Comparison of ENCODE assay signal across 19 cellular contexts in the genomic region with DNA sequence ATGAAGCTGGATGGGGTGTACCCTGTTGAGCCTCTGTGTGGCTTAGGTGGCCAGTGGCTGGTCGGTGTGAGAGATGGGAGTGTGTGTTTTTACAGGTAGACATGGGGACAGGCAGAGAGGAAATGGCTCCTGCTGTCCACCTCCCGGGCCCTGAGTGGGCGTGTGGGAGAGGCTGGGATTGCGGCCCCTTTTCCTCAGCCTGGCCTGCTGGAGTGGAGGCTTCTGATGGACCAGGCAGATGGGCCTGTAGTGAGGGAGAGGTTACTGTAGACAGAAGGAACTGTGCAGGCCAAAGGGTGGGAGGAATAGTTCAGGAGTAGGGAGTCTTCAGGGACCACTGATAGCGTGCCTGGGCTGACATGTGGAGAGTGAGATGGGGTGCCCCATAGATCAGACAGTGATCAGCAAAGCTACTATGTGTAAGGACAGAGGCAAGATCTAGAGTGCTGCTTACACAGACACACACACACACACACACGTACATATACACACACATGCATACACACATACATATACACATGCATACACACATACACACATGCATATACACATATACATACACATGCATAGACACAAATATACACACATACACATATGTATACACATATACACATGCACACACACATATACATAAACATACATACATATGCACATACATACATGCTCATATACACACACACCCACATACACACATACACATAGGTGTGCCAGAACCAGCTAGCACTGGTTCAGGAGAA.
"Had no signal": no experiment of that assay in that cellular context is flagged by ENCODE, and none has a peak within 500 bp of the region (broad histone marks: within the 10 kb centered on the region; RNA-seq: fewer than 3 reads in every experiment).

No MANE protein-coding gene starts in this region.

- H3K4me1 ChIP-seq: thyroid gland had no signal

- FAIRE-seq: colon, frontal cortex, keratinocyte had no signal

- ATAC-seq: activated CD4-positive, alpha-beta T cell treated with anti-CD3 and anti-CD28 coated beads for 36 hours; activated T-helper 17 cell treated with anti-CD3 and anti-CD28 coated beads, Interleukin-2, amount 50 U/mL, for 72 hours; left lung had no signal

- H3K9me3 Mint-ChIP-seq: activated T-helper 17 cell treated with anti-CD3 and anti-CD28 coated beads, Interleukin-2, amount 50 U/mL, for 72 hours had no signal

- H3K27me3 Mint-ChIP-seq: activated CD4-positive, alpha-beta T cell treated with anti-CD3 and anti-CD28 coated beads for 36 hours; activated naive CD8-positive, alpha-beta T cell treated with anti-CD3 and anti-CD28 coated beads, Interleukin-2, amount 10 ng/mL, durations not matched to agents 7 days and 5 days; activated T-helper 17 cell treated with anti-CD3 and anti-CD28 coated beads, Interleukin-2, amount 50 U/mL, for 72 hours had no signal

- H3K4me3 ChIP-seq: left lung, ovary, thyroid gland had no signal

- H3K36me3 ChIP-seq: left lung, ovary, thyroid gland, WERI-Rb-1 had no signal

- H3K36me3 Mint-ChIP-seq: activated naive CD8-positive, alpha-beta T cell treated with anti-CD3 and anti-CD28 coated beads, Interleukin-2, amount 10 ng/mL, durations not matched to agents 7 days and 5 days had no signal

- H3K4me3 Mint-ChIP-seq: activated CD4-positive, alpha-beta T cell treated with anti-CD3 and anti-CD28 coated beads for 36 hours; activated naive CD8-positive, alpha-beta T cell treated with anti-CD3 and anti-CD28 coated beads, Interleukin-2, amount 10 ng/mL, durations not matched to agents 7 days and 5 days; activated T-helper 17 cell treated with anti-CD3 and anti-CD28 coated beads, Interleukin-2, amount 50 U/mL, for 72 hours; nephron progenitor cell had no signal

- H3K27ac ChIP-seq: left lung, ovary, thyroid gland, WERI-Rb-1 had no signal

- H3K4me1 Mint-ChIP-seq: activated CD4-positive, alpha-beta T cell treated with anti-CD3 and anti-CD28 coated beads for 36 hours; activated T-helper 17 cell treated with anti-CD3 and anti-CD28 coated beads, Interleukin-2, amount 50 U/mL, for 72 hours had no signal

- H3K27ac Mint-ChIP-seq: activated CD4-positive, alpha-beta T cell treated with anti-CD3 and anti-CD28 coated beads for 36 hours; activated naive CD8-positive, alpha-beta T cell treated with anti-CD3 and anti-CD28 coated beads, Interleukin-2, amount 10 ng/mL, durations not matched to agents 7 days and 5 days; activated T-helper 17 cell treated with anti-CD3 and anti-CD28 coated beads, Interleukin-2, amount 50 U/mL, for 72 hours; nephron progenitor cell had no signal

- H3K9me3 ChIP-seq: ovary, thyroid gland had no signal

- H3K27me3 ChIP-seq: left lung, ovary, thyroid gland had no signal

- DNase-seq: activated CD4-positive, alpha-beta T cell treated with anti-CD3 and anti-CD28 coated beads for 36 hours; activated CD4-positive, alpha-beta T cell treated with anti-CD3 and anti-CD28 coated beads, Interleukin-2, amount 50 U/mL, for 48 hours; activated naive CD4-positive, alpha-beta T cell treated with Interleukin-2 at 50 U/mL for 16 hours; activated naive CD8-positive, alpha-beta T cell treated with anti-CD3 and anti-CD28 coated beads, Interleukin-2, amount 10 ng/mL, durations not matched to agents 7 days and 5 days; activated T-cell treated with anti-CD3 and anti-CD28 coated beads for 4 hours; amygdala; left lung; mammary epithelial cell; nephron progenitor cell; ovary; stimulated activated naive CD4-positive, alpha-beta T cell; SW 1271; T-helper 2 cell; thyroid gland; WERI-Rb-1 had no signal
